8 cellular contexts compared by ENCODE assay signal in the genomic region with DNA sequence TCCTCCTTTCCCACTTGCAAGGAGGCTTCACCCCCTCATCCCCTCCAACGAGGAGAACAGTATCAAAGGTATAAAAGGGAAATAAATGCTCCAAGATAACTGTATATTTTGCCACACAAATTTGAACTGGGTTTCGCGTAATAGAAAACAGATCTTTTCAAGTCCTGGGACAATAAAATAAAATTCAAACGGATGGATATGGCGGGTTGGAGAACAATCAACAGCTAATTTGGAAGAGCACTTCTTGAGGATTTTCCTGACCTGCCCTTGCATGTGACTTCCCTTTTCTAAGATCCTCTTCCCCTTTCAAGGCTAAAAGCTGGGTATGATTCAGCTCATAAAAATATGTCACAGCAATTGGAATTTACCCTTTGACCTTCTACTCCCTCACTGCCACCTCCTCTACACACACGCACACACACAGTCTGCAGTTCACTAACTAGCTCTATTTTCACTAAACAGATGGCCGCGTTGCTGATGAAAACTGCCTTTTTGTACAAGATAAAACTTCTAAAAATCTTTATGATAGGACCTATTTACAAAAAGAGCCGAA.
DNase-seq lines count a peak whose midpoint lies in the region; ATAC-seq, FAIRE-seq and TF ChIP-seq lines count a peak whose summit lies in the region.

No MANE protein-coding gene starts in this region.

- peak; percentile 16 for DNase-seq in GM23248
- peak; percentile 97 for DNase-seq in SIG-M5 treated with dmso at 0.1 percent for 504 hours (lab: John Stamatoyannopoulos, UW; ENCODE audit: unreplicated experiment)
- no peak for DNase-seq in glutamatergic neuron
- peak; percentile 59 for DNase-seq in pulmonary artery endothelial cell (ENCODE audit: low read depth, low spot score)
- no peak for DNase-seq in GM12891 (ENCODE audit: insufficient read length, low spot score)
- DNase-seq in cerebellum (ENCODE audit: low spot score) = no peak
- DNase-seq in NCI-H345 (lab: John Stamatoyannopoulos, UW) = no peak

- H3K27ac Mint-ChIP-seq in glutamatergic neuron (ENCODE audit: unreplicated experiment) = peak overlapping the region; percentile 92

- 96 to 97% methylated on average over 9 of the region's 9 CpGs for WGBS in GM23248 (ENCODE audit: low coverage in 1 of 2, low lambda C conversion rate in 2 of 2, missing lambda C conversion rate in 2 of 2), 2 experiments

- no peaks in the 10 kb centered on the region for H3K79me2 ChIP-seq in GM23248 (ENCODE audit: insufficient read depth)

- H3K4me2 ChIP-seq in GM23248 (ENCODE audit: unreplicated experiment) = no peak overlapping the region

- ATAC-seq in SK-N-SH treated with all-trans-retinoic acid at 6 μM for 48 hours = no peak

- in situ Hi-C loops in GM23248 (cut with MboI) = loop anchor here (10.0 to 25.0 kb wide), 2 partner anchors 154 to 713 kb away; no protein-coding TSS in a partner anchor

- H3K9me3 ChIP-seq in GM23248 (ENCODE audit: low read depth) = no peaks in the 10 kb centered on the region

- H3K27me3 Mint-ChIP-seq in glutamatergic neuron (ENCODE audit: unreplicated experiment) = no peaks in the 10 kb centered on the region

- H2AFZ ChIP-seq in GM23248 = no peak overlapping the region

- H3K36me3 ChIP-seq in GM23248 (ENCODE audit: low read depth) = no peaks in the 10 kb centered on the region

- H3K9me2 ChIP-seq in GM23248 (ENCODE audit: insufficient read depth) = no peaks in the 10 kb centered on the region

- no peaks in the 10 kb centered on the region for H3F3A ChIP-seq in GM23248 (ENCODE audit: insufficient read depth)

- H4K20me1 ChIP-seq in GM23248 (ENCODE audit: insufficient read depth) = no peaks in the 10 kb centered on the region

- peaks cover 21% of the 10 kb centered on the region for H3K4me1 Mint-ChIP-seq in glutamatergic neuron (ENCODE audit: low read depth, unreplicated experiment)

- no peak for TF ChIP-seq CTCF in glutamatergic neuron (IDR thresholded peaks at IDR 0.05; ENCODE audit: partially characterized antibody, unreplicated experiment)

- no peaks in the 10 kb centered on the region for H3K4me1 ChIP-seq in GM23248 (ENCODE audit: insufficient read depth)

- H3K9ac ChIP-seq in GM23248 = no peak overlapping the region

- FAIRE-seq in GM12891 (lab: Jason Lieb, UNC) = no peak

- H3K4me3 Mint-ChIP-seq in glutamatergic neuron (ENCODE audit: unreplicated experiment) = peak overlapping the region; percentile 87

- H3K36me3 Mint-ChIP-seq in glutamatergic neuron (ENCODE audit: unreplicated experiment) = no peaks in the 10 kb centered on the region

- no peak for TF ChIP-seq POLR2A in GM12891 (IDR thresholded peaks at IDR 0.05; ENCODE audit: low read depth, low read length)

- H3K27me3 ChIP-seq in GM23248 (replicated peaks; ENCODE audit: insufficient read depth) = no peaks in the 10 kb centered on the region

- no peak overlapping the region for H3K4me3 ChIP-seq in GM23248

- H3K9me3 Mint-ChIP-seq in glutamatergic neuron (ENCODE audit: unreplicated experiment) = peaks cover 9% of the 10 kb centered on the region

- no peak overlapping the region for H3K27ac ChIP-seq in GM23248

TF ChIP-seq in GM12891, 5 proteins besides CTCF, POLR2A, EP300 and RAD21:
- no peak for TF ChIP-seq POLR2AphosphoS5 (IDR thresholded peaks at IDR 0.05; ENCODE audit: low read depth, low read length)
- TF ChIP-seq TAF1 (IDR thresholded peaks at IDR 0.05; ENCODE audit: low read depth, low read length) = no peak
- no peak for TF ChIP-seq POU2F2 (IDR thresholded peaks at IDR 0.05; ENCODE audit: low read depth, low read length)
- no peak for TF ChIP-seq SPI1 (IDR thresholded peaks at IDR 0.05; ENCODE audit: low read depth, low read length)

TF ChIP-seq in SK-N-SH treated with all-trans-retinoic acid at 6 μM for 48 hours, 23 proteins besides CTCF, POLR2A, EP300 and RAD21:
- TF ChIP-seq ESRRG (CRISPR knock-in tag; IDR thresholded peaks at IDR 0.05) (no peak), PPARA (CRISPR knock-in tag; IDR thresholded peaks at IDR 0.05; ENCODE audit: borderline replicate concordance) (no peak), RARB (CRISPR knock-in tag; IDR thresholded peaks at IDR 0.05) (no peak), ZFP3 (CRISPR knock-in tag; IDR thresholded peaks at IDR 0.05) (no peak), ZC3H10 (CRISPR knock-in tag; IDR thresholded peaks at IDR 0.05) (no peak), ZFP30 (CRISPR knock-in tag; IDR thresholded peaks at IDR 0.05) (no peak), TCF4 (CRISPR knock-in tag; IDR thresholded peaks at IDR 0.05; ENCODE audit: borderline replicate concordance) (no peak), ZNF70 (CRISPR knock-in tag; IDR thresholded peaks at IDR 0.05) (no peak)

Comparison
In these comparisons a context has a peak if more than half of its experiments do, and no peak if none do; other contexts are left out.
1. DNase-seq: peak in GM23248 (single experiment), SIG-M5 treated with dmso at 0.1 percent for 504 hours (single experiment) and pulmonary artery endothelial cell (single experiment); none in glutamatergic neuron (single experiment), GM12891 (single experiment), cerebellum (single experiment) and NCI-H345 (single experiment).